ENCODE assay signal across 8 cellular contexts in the genomic region with DNA sequence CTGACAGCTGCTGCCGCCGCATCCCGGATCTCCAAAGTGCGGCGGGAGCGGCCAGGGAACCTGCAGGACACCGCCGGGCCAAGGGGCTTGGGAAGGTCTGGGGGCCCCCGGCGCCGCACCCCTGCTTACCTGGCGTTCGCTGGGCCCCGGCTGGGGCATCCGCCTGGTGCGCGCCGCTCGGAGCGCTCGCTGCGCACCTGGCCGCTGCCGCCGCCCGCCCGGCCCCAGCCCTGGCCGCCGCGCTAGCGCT. TPM values are rescaled to one million over a fixed set of nuclear protein-coding genes. Genes with fewer than 3 reads are reported as not detected.
DNase-seq lines count a peak whose midpoint lies in the region; ATAC-seq, FAIRE-seq and TF ChIP-seq lines count a peak whose summit lies in the region.

No MANE protein-coding gene starts in this region.

- H3K4me1 ChIP-seq in HAP-1 (no peaks in the 10 kb centered on the region), adipocyte (ENCODE audit: control insufficient read depth, insufficient read depth, low read length) (peaks cover 41% of the 10 kb centered on the region), liver (ENCODE audit: control insufficient read depth in 4 of 4, insufficient read depth in 4 of 4, low read length in 3 of 4) (peaks cover 8 to 29% (median 16%) of the 10 kb centered on the region in 4 donors), thymus (ENCODE audit: control insufficient read depth, insufficient read depth, low read length) (peaks cover 9% of the 10 kb centered on the region)

- peak overlapping the region; percentile 88 for H3K9ac ChIP-seq in adipocyte (ENCODE audit: low read length)
- peak overlapping the region; percentile 56 to 79 for H3K9ac ChIP-seq in liver (ENCODE audit: low read depth in 1 of 2, low read length in 2 of 2)

- no peaks in the 10 kb centered on the region for H3K9me3 ChIP-seq in HAP-1
- no peaks in the 10 kb centered on the region for H3K9me3 ChIP-seq in adipocyte (ENCODE audit: control insufficient read depth, low read length)
- no peaks in the 10 kb centered on the region for H3K9me3 ChIP-seq in liver (ENCODE audit: control insufficient read depth in 4 of 4, low read length in 3 of 4)
- H3K9me3 ChIP-seq in thymus (ENCODE audit: control insufficient read depth): peaks cover 1% of the 10 kb centered on the region

- H3K36me3 ChIP-seq in HAP-1 (replicated peaks): no peaks in the 10 kb centered on the region
- H3K36me3 ChIP-seq in adipocyte (ENCODE audit: control insufficient read depth, insufficient read depth, low read length, severe bottlenecking): no peaks in the 10 kb centered on the region
- H3K36me3 ChIP-seq in liver (ENCODE audit: control insufficient read depth in 4 of 4, insufficient read depth in 3 of 4, low read depth in 1 of 4, low read length in 3 of 4): no peaks in the 10 kb centered on the region
- no peaks in the 10 kb centered on the region for H3K36me3 ChIP-seq in thymus (ENCODE audit: control insufficient read depth, insufficient read depth)

- WGBS in liver: under 1% methylated on average over 31 of the region's 31 CpGs
- under 1% methylated on average over 31 of the region's 31 CpGs for WGBS in thymus

- DNase-seq in HAP-1 (ENCODE audit: low spot score in 2 of 2): no peak
- no peak for DNase-seq in adipocyte (ENCODE audit: low read depth)
- DNase-seq in HTR-8/SVneo (ENCODE audit: insufficient read length, low spot score): no peak

- H3K27me3 ChIP-seq in HAP-1 (ENCODE audit: low read depth): peaks cover 53% of the 10 kb centered on the region
- no peaks in the 10 kb centered on the region for H3K27me3 ChIP-seq in adipocyte (replicated peaks; ENCODE audit: control insufficient read depth, insufficient read depth, low read length)
- no peaks in the 10 kb centered on the region for H3K27me3 ChIP-seq in liver (ENCODE audit: control insufficient read depth in 4 of 4, insufficient read depth in 4 of 4, low read length in 3 of 4)
- peaks cover 42% of the 10 kb centered on the region for H3K27me3 ChIP-seq in thymus (ENCODE audit: control insufficient read depth, insufficient read depth)

- in situ Hi-C loops in HAP-1 (cut with MboI; ENCODE audit: low sequenced_read_pairs): no loop called here

- no peak for FAIRE-seq in HTR-8/SVneo (lab: Jason Lieb, UNC)

- H3K4me3 ChIP-seq in HAP-1 (peak overlapping the region; percentile 6; the same call in 1 of the 2 replicates), adipocyte (ENCODE audit: low read length) (peak overlapping the region; percentile 95), liver (ENCODE audit: low read depth in 1 of 3, low read length in 3 of 3) (peak overlapping the region; percentile 79 to 89 (median 83)), thymus (ENCODE audit: low read length) (peak overlapping the region; percentile 44)

- no peak for ATAC-seq in GM18868 (IDR thresholded peaks at IDR 0.05; ENCODE audit: unreplicated experiment)
- ATAC-seq in HG03378 (IDR thresholded peaks at IDR 0.05; ENCODE audit: unreplicated experiment): no peak
- ATAC-seq in HG03097 (IDR thresholded peaks at IDR 0.05; ENCODE audit: low FRiP score, unreplicated experiment): no peak

- TF ChIP-seq RAD21 in liver (IDR thresholded peaks at IDR 0.05): no peak

- H3K27ac ChIP-seq in liver (ENCODE audit: low read depth in 1 of 2, low read length in 2 of 2) (peak overlapping the region; percentile 92 to 98), thymus (ENCODE audit: low read depth) (peak overlapping the region; percentile 42)

- TF ChIP-seq CTCF in liver (IDR thresholded peaks at IDR 0.05; ENCODE audit: low read depth, low read length, missing input control): no peak

TF ChIP-seq in liver, 16 proteins besides CTCF, POLR2A, EP300 and RAD21:
- TF ChIP-seq, protein P1, sequence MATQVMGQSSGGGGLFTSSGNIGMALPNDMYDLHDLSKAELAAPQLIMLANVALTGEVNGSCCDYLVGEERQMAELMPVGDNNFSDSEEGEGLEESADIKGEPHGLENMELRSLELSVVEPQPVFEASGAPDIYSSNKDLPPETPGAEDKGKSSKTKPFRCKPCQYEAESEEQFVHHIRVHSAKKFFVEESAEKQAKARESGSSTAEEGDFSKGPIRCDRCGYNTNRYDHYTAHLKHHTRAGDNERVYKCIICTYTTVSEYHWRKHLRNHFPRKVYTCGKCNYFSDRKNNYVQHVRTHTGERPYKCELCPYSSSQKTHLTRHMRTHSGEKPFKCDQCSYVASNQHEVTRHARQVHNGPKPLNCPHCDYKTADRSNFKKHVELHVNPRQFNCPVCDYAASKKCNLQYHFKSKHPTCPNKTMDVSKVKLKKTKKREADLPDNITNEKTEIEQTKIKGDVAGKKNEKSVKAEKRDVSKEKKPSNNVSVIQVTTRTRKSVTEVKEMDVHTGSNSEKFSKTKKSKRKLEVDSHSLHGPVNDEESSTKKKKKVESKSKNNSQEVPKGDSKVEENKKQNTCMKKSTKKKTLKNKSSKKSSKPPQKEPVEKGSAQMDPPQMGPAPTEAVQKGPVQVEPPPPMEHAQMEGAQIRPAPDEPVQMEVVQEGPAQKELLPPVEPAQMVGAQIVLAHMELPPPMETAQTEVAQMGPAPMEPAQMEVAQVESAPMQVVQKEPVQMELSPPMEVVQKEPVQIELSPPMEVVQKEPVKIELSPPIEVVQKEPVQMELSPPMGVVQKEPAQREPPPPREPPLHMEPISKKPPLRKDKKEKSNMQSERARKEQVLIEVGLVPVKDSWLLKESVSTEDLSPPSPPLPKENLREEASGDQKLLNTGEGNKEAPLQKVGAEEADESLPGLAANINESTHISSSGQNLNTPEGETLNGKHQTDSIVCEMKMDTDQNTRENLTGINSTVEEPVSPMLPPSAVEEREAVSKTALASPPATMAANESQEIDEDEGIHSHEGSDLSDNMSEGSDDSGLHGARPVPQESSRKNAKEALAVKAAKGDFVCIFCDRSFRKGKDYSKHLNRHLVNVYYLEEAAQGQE (IDR thresholded peaks at IDR 0.05): no peak
- no peak for TF ChIP-seq TAF1 (conservative IDR thresholded peaks at IDR 0.05)

RNA-seq across cellular contexts. Expression of a gene that starts 0.3 kb away (rescaled TPM):
- 10 to 100 TPM in 1 of 2 donors, 1 to 10 TPM in 1; 3.9 to 22.0 TPM for total RNA-seq in liver
- polyA plus RNA-seq in liver (1 to 10 TPM; 5.0 to 6.3 TPM), thymus (4.3 TPM)

Comparison
In these comparisons a context has a peak if more than half of its experiments do, and no peak if none do; other contexts are left out.
1. H3K4me3 ChIP-seq: peak in every context shown above with its lines; median percentile 95 in adipocyte; 83 in liver; 44 in thymus; 6 in HAP-1.